Comparison of ENCODE assay signal across 9 cellular contexts in genomic region chr11:5891216-5891800, GRCh38. TPM values are rescaled to one million over a fixed set of nuclear protein-coding genes. Genes with fewer than 3 reads are reported as not detected.
DNase-seq lines count a peak whose midpoint lies in the region; ATAC-seq and TF ChIP-seq lines count a peak whose summit lies in the region.
"Had no signal": no experiment of that assay in that cellular context is flagged by ENCODE, and none has a peak within 500 bp of the region (broad histone marks: within the 10 kb centered on the region; RNA-seq: fewer than 3 reads in every experiment).

No MANE protein-coding gene starts in this region.

- intact Hi-C loops in Right ventricle myocardium inferior (cut with DNase I), result no loop called here

- no peak overlapping the region for H3K4me3 Mint-ChIP-seq in osteocyte (ENCODE audit: unreplicated experiment)
- H3K4me3 Mint-ChIP-seq: CD8-positive, alpha-beta memory T cell had no signal

- peak; percentile 2 for DNase-seq in NCI-H2029 treated with DMSO at 0.1 percent for 48 hours (lab: John Stamatoyannopoulos, UW)
- no peak for DNase-seq in NCI-H2029 (lab: John Stamatoyannopoulos, UW)
- DNase-seq in NCI-H1105 treated with DMSO at 0.1 percent for 48 hours (lab: John Stamatoyannopoulos, UW), result peak; percentile 27
- peak; percentile 28 for DNase-seq in cerebellar cortex (ENCODE audit: low spot score)
- no peak for DNase-seq in osteocyte (ENCODE audit: extremely low spot score, unreplicated experiment)
- no peak for DNase-seq in ureter (ENCODE audit: low spot score)
- DNase-seq in Right ventricle myocardium inferior (ENCODE audit: missing footprints), result no peak

- ATAC-seq in GM21390 (IDR thresholded peaks at IDR 0.05; ENCODE audit: unreplicated experiment) (no peak), Right ventricle myocardium inferior (no peak)

- H3K27me3 Mint-ChIP-seq in osteocyte (ENCODE audit: unreplicated experiment), result no peaks in the 10 kb centered on the region

- TF ChIP-seq CTCF in osteocyte (IDR thresholded peaks at IDR 0.05), result peak; percentile 61

- no peaks in the 10 kb centered on the region for H3K9me3 Mint-ChIP-seq in osteocyte (ENCODE audit: unreplicated experiment)
- H3K9me3 Mint-ChIP-seq: CD8-positive, alpha-beta memory T cell had no signal

- no peaks in the 10 kb centered on the region for H3K36me3 Mint-ChIP-seq in osteocyte (ENCODE audit: unreplicated experiment)
- H3K36me3 Mint-ChIP-seq: CD8-positive, alpha-beta memory T cell had no signal

- H3K27ac Mint-ChIP-seq in osteocyte (ENCODE audit: unreplicated experiment), result no peak overlapping the region
- H3K27ac Mint-ChIP-seq: CD8-positive, alpha-beta memory T cell had no signal

- H3K4me1 Mint-ChIP-seq in osteocyte (ENCODE audit: unreplicated experiment), result no peaks in the 10 kb centered on the region
- H3K4me1 Mint-ChIP-seq: CD8-positive, alpha-beta memory T cell had no signal

RNA-seq across cellular contexts. Expression of gene OR52E5, which starts 1.7 kb away (rescaled TPM):
- not detected in 2 replicates for total RNA-seq in osteocyte
- not detected for total RNA-seq in ureter
- not detected for total RNA-seq in Right ventricle myocardium inferior
- total RNA-seq: CD8-positive, alpha-beta memory T cell had no signal

RNA-seq across cellular contexts. Expression of gene OR52E4, which starts 10.9 kb away (rescaled TPM):
- total RNA-seq in osteocyte, result not detected in 2 replicates
- total RNA-seq in ureter, result not detected
- not detected for total RNA-seq in Right ventricle myocardium inferior
- total RNA-seq: CD8-positive, alpha-beta memory T cell had no signal

RNA-seq across cellular contexts. Expression of gene OR52E8, which starts 33.8 kb away (rescaled TPM):
- total RNA-seq in osteocyte (not detected in 2 replicates), ureter (not detected), Right ventricle myocardium inferior (not detected)
- total RNA-seq: CD8-positive, alpha-beta memory T cell had no signal

RNA-seq across cellular contexts. Expression of gene OR52E6, which starts 49.6 kb away (rescaled TPM):
- total RNA-seq in osteocyte (not detected in 2 replicates), ureter (not detected), Right ventricle myocardium inferior (not detected)
- total RNA-seq: CD8-positive, alpha-beta memory T cell had no signal

RNA-seq across cellular contexts. Expression of gene OR56A3, which starts 50.7 kb away (rescaled TPM):
- total RNA-seq in osteocyte, result not detected in 2 replicates
- not detected for total RNA-seq in ureter
- total RNA-seq in Right ventricle myocardium inferior, result not detected
- total RNA-seq: CD8-positive, alpha-beta memory T cell had no signal

Comparison
In these comparisons a context has a peak if more than half of its experiments do, and no peak if none do; other contexts are left out.
1. DNase-seq: peak in NCI-H2029 treated with DMSO at 0.1 percent for 48 hours (single experiment), NCI-H1105 treated with DMSO at 0.1 percent for 48 hours (single experiment) and cerebellar cortex (single experiment); none in NCI-H2029 (single experiment), osteocyte (single experiment), ureter (single experiment) and Right ventricle myocardium inferior (single experiment).